Comparison of ENCODE assay signal across 19 cellular contexts in the genomic region with DNA sequence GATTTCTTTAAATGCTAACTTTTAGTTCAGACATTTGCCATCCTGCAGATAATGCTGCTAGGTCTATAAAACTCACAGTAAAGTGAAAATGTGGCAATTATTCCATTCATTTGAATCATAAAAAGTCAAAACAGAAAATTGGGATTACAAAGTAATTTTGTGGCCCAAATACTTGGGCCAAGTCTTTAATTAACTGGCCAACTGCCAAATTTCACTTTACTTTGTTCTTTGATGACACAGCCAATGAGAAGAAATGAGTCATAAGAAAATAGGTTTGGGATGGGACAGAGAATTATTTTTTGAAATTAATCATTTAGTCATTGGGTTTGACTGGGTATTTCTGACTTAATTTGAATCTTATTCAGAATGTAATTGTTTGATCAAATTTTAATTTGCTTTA.
DNase-seq lines count a peak whose midpoint lies in the region; ATAC-seq, FAIRE-seq and TF ChIP-seq lines count a peak whose summit lies in the region.
"Had no signal": no experiment of that assay in that cellular context is flagged by ENCODE, and none has a peak within 500 bp of the region (broad histone marks: within the 10 kb centered on the region; RNA-seq: fewer than 3 reads in every experiment).

No MANE protein-coding gene starts in this region.

- peak; percentile 48 for DNase-seq in EH (ENCODE audit: low read depth)
- DNase-seq in M059J (ENCODE audit: low read depth), result peak; percentile 82
- no peak for DNase-seq in K562 (ENCODE audit: extremely low read depth in 1 of 4, low spot score in 3 of 4)
- peak; percentile 21 for DNase-seq in kidney glomerular epithelial cell (lab: John Stamatoyannopoulos, UW)
- no peak for DNase-seq in aorta
- DNase-seq in inferior parietal cortex (ENCODE audit: extremely low spot score), result no peak
- no peak for DNase-seq in activated CD4-positive, alpha-beta T cell treated with anti-CD3 and anti-CD28 coated beads, Interleukin-2, amount 50 U/mL, for 4 hours
- DNase-seq: activated B cell treated with CpG ODN at 0.5 μM for 24 hours; activated CD8-positive, alpha-beta memory T cell treated with anti-CD3 and anti-CD28 coated beads for 24 hours; activated naive CD8-positive, alpha-beta T cell treated with anti-CD3 and anti-CD28 coated beads, Interleukin-2, amount 10 ng/mL, durations not matched to agents 7 days and 5 days; naive B cell; NCI-H1092; NCI-H774; pancreas; RPMI8226; stimulated activated CD4-positive, alpha-beta T cell treated with anti-CD3 and anti-CD28 coated beads, Interleukin-4, amount 100 ng/mL, for 4 hours; stimulated activated CD8-positive, alpha-beta memory T cell treated with anti-CD3 and anti-CD28 coated beads, Interleukin-4, amount 100 ng/mL, for 48 hours had no signal

- TF ChIP-seq EP300 in K562 (IDR thresholded peaks at IDR 0.05; ENCODE audit: low read length), result no peak

- no peak for TF ChIP-seq RAD21 in K562 (CRISPR knock-in tag; conservative IDR thresholded peaks at IDR 0.05 in 1 of 2, IDR thresholded peaks at IDR 0.05 in 1 of 2)

- ATAC-seq in K562, result no peak
- no peak for ATAC-seq in aorta (ENCODE audit: low FRiP score)
- ATAC-seq: pancreas had no signal

- BruUV-seq in K562 (replicated peaks; lab: Mats Ljungman, UMichigan), result no TSS peak

- H3K36me3 ChIP-seq in K562 (ENCODE audit: control insufficient read depth, insufficient read depth, low read length) (peaks cover 20% of the 10 kb centered on the region), aorta (ENCODE audit: control insufficient read depth in 1 of 2, insufficient read depth in 2 of 2, low read length in 1 of 2) (peaks cover 3% of the 10 kb centered on the region in 2 donors)
- H3K36me3 ChIP-seq: pancreas, suprapubic skin had no signal

- H3K27me3 ChIP-seq in K562 (ENCODE audit: control insufficient read depth in 2 of 2, insufficient read depth in 2 of 2, low read length in 2 of 2) (no peaks in the 10 kb centered on the region), aorta (ENCODE audit: control insufficient read depth in 1 of 2, insufficient read depth in 2 of 2, low read length in 1 of 2) (no peaks in the 10 kb centered on the region)
- H3K27me3 ChIP-seq: pancreas, suprapubic skin had no signal

- no peak overlapping the region for H2AFZ ChIP-seq in K562 (ENCODE audit: low read depth, low read length)

- no peak for FAIRE-seq in K562 (lab: Jason Lieb, UNC)
- FAIRE-seq: pancreas had no signal

- POLR2A ChIA-PET in K562 (lab: Yijun Ruan, JAX), result interaction anchor here (0.5 to 0.9 kb wide), 2 partner anchors 18 to 145 kb away, joined by 3 read pairs; no protein-coding TSS in a partner anchor

- H4K20me1 ChIP-seq in K562 (replicated peaks; ENCODE audit: control insufficient read depth, insufficient read depth, low read length), result no peaks in the 10 kb centered on the region

- no peak overlapping the region for H3K4me2 ChIP-seq in K562 (ENCODE audit: insufficient read depth, low read length)

- no peak for TF ChIP-seq POLR2A in K562 (conservative IDR thresholded peaks at IDR 0.05)

- H3K27ac ChIP-seq in K562 (ENCODE audit: extremely low read depth, low read depth, low read length) (no peak overlapping the region), aorta (ENCODE audit: low read depth in 1 of 2, low read length in 2 of 2) (no peak overlapping the region)
- H3K27ac ChIP-seq: pancreas, suprapubic skin had no signal

- no peak for TF ChIP-seq CTCF in K562 (IDR thresholded peaks at IDR 0.05 in 2 of 3, conservative IDR thresholded peaks at IDR 0.05 in 1 of 3; ENCODE audit: insufficient read depth in 2 of 3, low read depth in 1 of 3, low read length in 3 of 3)

- in situ Hi-C loops in K562 (cut with MboI), result no loop called here

- H3K4me3 ChIP-seq in K562 (no peak overlapping the region), aorta (ENCODE audit: low read length in 2 of 2) (no peak overlapping the region)
- H3K4me3 ChIP-seq: pancreas, skin epidermis, suprapubic skin had no signal

- no peaks in the 10 kb centered on the region for H3K4me1 ChIP-seq in K562 (replicated peaks in 1 of 2; ENCODE audit: control insufficient read depth in 2 of 2, insufficient read depth in 2 of 2, low read length in 2 of 2)
- H3K4me1 ChIP-seq in aorta (ENCODE audit: control insufficient read depth in 1 of 2, insufficient read depth in 2 of 2, low read length in 2 of 2), result no peaks in the 10 kb centered on the region
- H3K4me1 ChIP-seq: pancreas, suprapubic skin had no signal

- CTCF ChIA-PET in K562 (lab: Yijun Ruan, JAX; ENCODE audit: low intra/inter-chr PET ratio), result no interaction called here

- no peak overlapping the region for H3K9ac ChIP-seq in K562 (ENCODE audit: insufficient read depth in 1 of 2, low read depth in 2 of 2, low read length in 2 of 2)

- no peaks in the 10 kb centered on the region for H3K9me1 ChIP-seq in K562 (ENCODE audit: control insufficient read depth, insufficient read depth, low read length)

- H3K9me3 ChIP-seq in K562 (replicated peaks; ENCODE audit: control insufficient read depth, insufficient read depth, low read depth, low read length) (no peaks in the 10 kb centered on the region), aorta (ENCODE audit: control insufficient read depth, low read length) (no peaks in the 10 kb centered on the region)
- H3K9me3 ChIP-seq: pancreas, suprapubic skin had no signal

- H3K79me2 ChIP-seq in K562 (ENCODE audit: control insufficient read depth, insufficient read depth, low read length), result no peaks in the 10 kb centered on the region

- intact Hi-C loops in K562 (cut with micrococcal nuclease) (no loop called here), aorta (cut with DNase I) (no loop called here)

TF ChIP-seq in K562, 482 proteins besides CTCF, POLR2A, EP300 and RAD21 (continues in another document):
- TF ChIP-seq ZMIZ1 (IDR thresholded peaks at IDR 0.05; ENCODE audit: low read depth in 2 of 2, low read length in 2 of 2) (no peak), POLR3G (IDR thresholded peaks at IDR 0.05; ENCODE audit: extremely low read depth, insufficient read length, insufficient replicate concordance) (no peak), ZNF239 (CRISPR knock-in tag; IDR thresholded peaks at IDR 0.05) (no peak), RAD51 (IDR thresholded peaks at IDR 0.05; ENCODE audit: borderline replicate concordance, low read depth) (no peak), BMI1 (IDR thresholded peaks at IDR 0.05; ENCODE audit: low read length) (no peak), TCF7L2 (IDR thresholded peaks at IDR 0.05; ENCODE audit: low read depth, low read length) (no peak), SFPQ (IDR thresholded peaks at IDR 0.05; ENCODE audit: low read depth, low read length) (no peak), NFIX (CRISPR knock-in tag; IDR thresholded peaks at IDR 0.05; ENCODE audit: low read depth) (peak; percentile 67), CREB1 (IDR thresholded peaks at IDR 0.05) (no peak), CREB1 (CRISPR knock-in tag; IDR thresholded peaks at IDR 0.05) (no peak)
- TF ChIP-seq, protein P1, sequence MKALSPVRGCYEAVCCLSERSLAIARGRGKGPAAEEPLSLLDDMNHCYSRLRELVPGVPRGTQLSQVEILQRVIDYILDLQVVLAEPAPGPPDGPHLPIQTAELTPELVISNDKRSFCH (CRISPR knock-in tag; IDR thresholded peaks at IDR 0.05), result no peak
- TF ChIP-seq, protein P1 (tag; IDR thresholded peaks at IDR 0.05), result no peak

Comparison
In these comparisons a context has a peak if more than half of its experiments do, and no peak if none do; other contexts are left out.
1. DNase-seq: peak in EH (single experiment), M059J (single experiment) and kidney glomerular epithelial cell (single experiment); none in K562 (0 of 4), aorta (0 of 2), inferior parietal cortex (single experiment) and activated CD4-positive, alpha-beta T cell treated with anti-CD3 and anti-CD28 coated beads, Interleukin-2, amount 50 U/mL, for 4 hours (0 of 2).